14 cellular contexts compared by ENCODE assay signal in genomic region chr9:80049096-80049495, GRCh38.
DNase-seq lines count a peak whose midpoint lies in the region; ATAC-seq and FAIRE-seq lines count a peak whose summit lies in the region.
"Had no signal": no experiment of that assay in that cellular context is flagged by ENCODE, and none has a peak within 500 bp of the region (broad histone marks: within the 10 kb centered on the region; RNA-seq: fewer than 3 reads in every experiment).

No MANE protein-coding gene starts in this region.

- no peak overlapping the region for H3K9ac ChIP-seq in NT2/D1 (ENCODE audit: insufficient read length, low read depth)

- no peak overlapping the region for H3K4me3 ChIP-seq in NT2/D1 (ENCODE audit: insufficient read length, low read depth)
- H3K4me3 ChIP-seq: HAP-1, SJCRH30 had no signal

- DNase-seq in HTR-8/SVneo (ENCODE audit: insufficient read length, low spot score) (peak; percentile 26), NT2/D1 (ENCODE audit: low read depth, low spot score) (peak; percentile 32), iPS-NIHi11 (ENCODE audit: low spot score) (peak; percentile 32), renal cortical epithelial cell (ENCODE audit: low read depth) (peak; percentile 15), SK-N-DZ (ENCODE audit: low spot score) (no peak)
- DNase-seq: CD8-positive, alpha-beta T cell; NCI-H1092; NCI-H1694 treated with DMSO at 0.1 percent for 48 hours; NCI-H2171; SJCRH30 had no signal

- no peaks in the 10 kb centered on the region for H3K4me1 ChIP-seq in NT2/D1 (ENCODE audit: insufficient read depth, insufficient read length)
- H3K4me1 ChIP-seq: HAP-1, SJCRH30 had no signal

- H3K27me3 ChIP-seq in NT2/D1 (ENCODE audit: insufficient read depth, insufficient read length): no peaks in the 10 kb centered on the region
- H3K27me3 ChIP-seq: SJCRH30 had no signal

- H3K9me3 ChIP-seq in NT2/D1 (ENCODE audit: insufficient read depth, low read length): peaks cover 17% of the 10 kb centered on the region
- H3K9me3 ChIP-seq: HAP-1 had no signal

- no peaks in the 10 kb centered on the region for H3K36me3 ChIP-seq in NT2/D1 (ENCODE audit: insufficient read depth, insufficient read length, low read length)
- H3K36me3 ChIP-seq: HAP-1, SJCRH30 had no signal

- no peak for FAIRE-seq in HTR-8/SVneo (lab: Jason Lieb, UNC)
- FAIRE-seq: D721Med had no signal

- no peak for ATAC-seq in GM21786 (IDR thresholded peaks at IDR 0.05; ENCODE audit: unreplicated experiment)
- ATAC-seq in GM21423 (IDR thresholded peaks at IDR 0.05; ENCODE audit: unreplicated experiment): no peak
- ATAC-seq: CD8-positive, alpha-beta T cell had no signal
